14 cellular contexts compared by ENCODE assay signal in genomic region chr12:110917467-110917866, GRCh38. TPM values are rescaled to one million over a fixed set of nuclear protein-coding genes. Genes with fewer than 3 reads are reported as not detected.
DNase-seq lines count a peak whose midpoint lies in the region; ATAC-seq and TF ChIP-seq lines count a peak whose summit lies in the region.
"Had no signal": no experiment of that assay in that cellular context is flagged by ENCODE, and none has a peak within 500 bp of the region (broad histone marks: within the 10 kb centered on the region; RNA-seq: fewer than 3 reads in every experiment).

No MANE protein-coding gene starts in this region.

- TF ChIP-seq POLR2A in IMR-90 (IDR thresholded peaks at IDR 0.05; ENCODE audit: low read depth, low read length) (no peak), suprapubic skin (IDR thresholded peaks at IDR 0.05) (no peak)

- no peak for ATAC-seq in IMR-90 (ENCODE audit: low read depth)
- no peak for ATAC-seq in GM21360 (IDR thresholded peaks at IDR 0.05; ENCODE audit: unreplicated experiment)
- ATAC-seq: activated T-helper 17 cell treated with anti-CD3 and anti-CD28 coated beads, Interleukin-2, amount 50 U/mL, for 72 hours had no signal

- no peak overlapping the region for H3K18ac ChIP-seq in IMR-90 (ENCODE audit: low read depth, low read length)

- dilution Hi-C loops in IMR-90 (cut with HindIII; ENCODE audit: low sequenced_read_pairs, unreplicated experiment): no loop called here

- H2BK5ac ChIP-seq in IMR-90 (ENCODE audit: low read depth, low read length, poor library complexity, severe bottlenecking): no peak overlapping the region

- no peaks in the 10 kb centered on the region for H3K79me1 ChIP-seq in IMR-90 (ENCODE audit: low read depth in 1 of 2, low read length in 2 of 2)

- H3K14ac ChIP-seq in IMR-90 (replicated peaks; ENCODE audit: low read depth, low read length): no peak overlapping the region

- H3K27me3 ChIP-seq in IMR-90 (ENCODE audit: control insufficient read depth, insufficient read depth, low read length) (peaks cover 2% of the 10 kb centered on the region), suprapubic skin (peaks cover 21% of the 10 kb centered on the region)
- H3K27me3 ChIP-seq: Peyer's patch, upper lobe of left lung had no signal

- H4K20me1 ChIP-seq in IMR-90 (ENCODE audit: insufficient read depth, low read length): no peaks in the 10 kb centered on the region

- H2BK15ac ChIP-seq in IMR-90 (ENCODE audit: low read depth, low read length): no peak overlapping the region

- no peak overlapping the region for H2AK9ac ChIP-seq in IMR-90 (replicated peaks; ENCODE audit: low read depth, low read length, poor library complexity)

- in situ Hi-C loops in Caki2 (cut with HindIII; ENCODE audit: low pct_unique_long_range_greater_than_20kb, low sequenced_read_pairs): no loop called here
- in situ Hi-C loops in IMR-90 (cut with MboI; ENCODE audit: low sequenced_read_pairs): no loop called here

- no peak overlapping the region for H4K91ac ChIP-seq in IMR-90 (ENCODE audit: insufficient read depth, low read depth, low read length)

- H3K9me3 ChIP-seq in IMR-90 (ENCODE audit: control insufficient read depth, insufficient read depth, low read length) (no peaks in the 10 kb centered on the region), suprapubic skin (no peaks in the 10 kb centered on the region)
- H3K9me3 ChIP-seq: HAP-1, Peyer's patch, sigmoid colon, upper lobe of left lung had no signal

- TF ChIP-seq CTCF in IMR-90 (conservative IDR thresholded peaks at IDR 0.05; ENCODE audit: low read depth, low read length) (no peak), suprapubic skin (IDR thresholded peaks at IDR 0.05) (no peak)

- POLR2A ChIA-PET in IMR-90 (lab: Charles Lee; ENCODE audit: unreplicated experiment): no interaction called here

- no peak overlapping the region for H3K9ac ChIP-seq in IMR-90 (ENCODE audit: low read depth, low read length)

- no peak overlapping the region for H3K56ac ChIP-seq in IMR-90 (ENCODE audit: extremely low read depth, insufficient read depth, low read length)

- BruUV-seq in IMR-90 (replicated peaks; lab: Mats Ljungman, UMichigan): no TSS peak

- H3K23ac ChIP-seq in IMR-90 (ENCODE audit: low read depth, low read length): no peak overlapping the region

- CTCF ChIA-PET in IMR-90 (lab: Yijun Ruan, JAX): no interaction called here

- H3K36me3 ChIP-seq in IMR-90 (ENCODE audit: control insufficient read depth, insufficient read depth, low read length) (no peaks in the 10 kb centered on the region), suprapubic skin (no peaks in the 10 kb centered on the region)
- H3K36me3 ChIP-seq: HAP-1, Peyer's patch, sigmoid colon, upper lobe of left lung had no signal

- WGBS in IMR-90 (ENCODE audit: extremely low coverage in 2 of 2, insufficient read length in 1 of 2), 2 experiments: no CpG with 5 or more reads among the region's 5 CpGs
- WGBS in suprapubic skin: 49% methylated on average over 5 of the region's 5 CpGs

- H4K8ac ChIP-seq in IMR-90 (ENCODE audit: low read depth in 2 of 2, low read length in 2 of 2): no peak overlapping the region

- H3K4ac ChIP-seq in IMR-90 (ENCODE audit: low read depth, low read length): no peak overlapping the region

- no peak overlapping the region for H2AFZ ChIP-seq in IMR-90 (replicated peaks; ENCODE audit: low read length, poor library complexity)

- H3K4me3 ChIP-seq in IMR-90 (ENCODE audit: insufficient read depth, low read depth, low read length) (no peak overlapping the region), suprapubic skin (no peak overlapping the region)
- H3K4me3 ChIP-seq: HAP-1, Peyer's patch, sigmoid colon, upper lobe of left lung had no signal

- intact Hi-C loops in IMR-90 (cut with micrococcal nuclease): no loop called here

- no peak overlapping the region for H2AK5ac ChIP-seq in IMR-90 (ENCODE audit: low read depth, low read length)

- no peak overlapping the region for H2BK20ac ChIP-seq in IMR-90 (ENCODE audit: low read depth, low read length)

- DNase-seq in Caki2 (ENCODE audit: low read depth) (peak; percentile 19), IMR-90 (peak; percentile 17), astrocyte of the hippocampus (ENCODE audit: low read depth, low spot score) (peak; percentile 89), kidney tubule cell (ENCODE audit: low spot score) (peak; percentile 91), KG1 (lab: John Stamatoyannopoulos, UW) (no peak), NCI-H1417 (lab: John Stamatoyannopoulos, UW) (no peak), suprapubic skin (ENCODE audit: low spot score in 2 of 2) (no peak)
- DNase-seq: CD4-positive, alpha-beta memory T cell; Peyer's patch; sigmoid colon; upper lobe of left lung had no signal

- no peak overlapping the region for H2BK120ac ChIP-seq in IMR-90 (ENCODE audit: low read depth, low read length)

- no peaks in the 10 kb centered on the region for H3K4me1 ChIP-seq in IMR-90 (ENCODE audit: control insufficient read depth, insufficient read depth, low read length)
- no peaks in the 10 kb centered on the region for H3K4me1 ChIP-seq in suprapubic skin
- H3K4me1 ChIP-seq: HAP-1, sigmoid colon, upper lobe of left lung had no signal

- H3K4me2 ChIP-seq in IMR-90 (ENCODE audit: low read depth, low read length): no peak overlapping the region

- H3K27ac ChIP-seq in IMR-90 (ENCODE audit: insufficient read depth, low read length) (no peak overlapping the region), suprapubic skin (no peak overlapping the region)
- H3K27ac ChIP-seq: Peyer's patch, sigmoid colon, upper lobe of left lung had no signal

- TF ChIP-seq RAD21 in IMR-90 (IDR thresholded peaks at IDR 0.05; ENCODE audit: low read length): no peak

- H3K9me1 ChIP-seq in IMR-90 (ENCODE audit: insufficient read depth, low read length): no peaks in the 10 kb centered on the region

- no peak overlapping the region for H4K5ac ChIP-seq in IMR-90 (ENCODE audit: low read depth, low read length)

- TF ChIP-seq EP300 in suprapubic skin (IDR thresholded peaks at IDR 0.05): no peak

TF ChIP-seq in IMR-90, 13 proteins besides CTCF, POLR2A, EP300 and RAD21:
- no peak for TF ChIP-seq FOS (IDR thresholded peaks at IDR 0.05; ENCODE audit: low read depth, low read length)
- no peak for TF ChIP-seq ELK1 (IDR thresholded peaks at IDR 0.05; ENCODE audit: borderline replicate concordance, low read depth, low read length)
- no peak for TF ChIP-seq MXI1 (IDR thresholded peaks at IDR 0.05; ENCODE audit: borderline replicate concordance, low read depth, low read length)
- TF ChIP-seq MAFK (IDR thresholded peaks at IDR 0.05; ENCODE audit: low read depth, low read length): no peak
- no peak for TF ChIP-seq BHLHE40 (IDR thresholded peaks at IDR 0.05; ENCODE audit: low read depth, low read length)
TF ChIP-seq in IMR-90: peak in this region for 0.

RNA-seq across cellular contexts. Expression of gene MYL2, which starts 2.9 kb away (rescaled TPM):
- not detected in 2 replicates for total RNA-seq in Caki2 (2014; rRNA removed; shearing (Covaris generic); ENCODE audit: low replicate concordance)
- total RNA-seq in IMR-90 (2012; rRNA removed) (not detected in 2 replicates), suprapubic skin (not detected)
- polyA plus RNA-seq in IMR-90 (2012; rRNA removed): not detected in 2 replicates
- polyA plus RNA-seq in IMR-90 (2012; cell fraction: cytosol; rRNA removed): not detected in 2 replicates
- not detected in 2 replicates for polyA plus RNA-seq in IMR-90 (2012; cell fraction: nucleus; rRNA removed; ENCODE audit: low replicate concordance)
- total RNA-seq: activated T-helper 17 cell treated with anti-CD3 and anti-CD28 coated beads, Interleukin-2, amount 50 U/mL, for 72 hours; CD4-positive, alpha-beta memory T cell; Peyer's patch; sigmoid colon; upper lobe of left lung had no signal
- polyA plus RNA-seq: CD4-positive, alpha-beta memory T cell had no signal

Comparison
In these comparisons a context has a peak if more than half of its experiments do, and no peak if none do; other contexts are left out.
1. DNase-seq: peak in Caki2 (single experiment), IMR-90 (single experiment), astrocyte of the hippocampus (single experiment) and kidney tubule cell (single experiment); none in KG1 (single experiment), NCI-H1417 (0 of 3) and suprapubic skin (0 of 2).